Comparison of ENCODE assay signal across 27 cellular contexts in genomic region chr5:116380615-116381014, GRCh38.
"Had no signal": no experiment of that assay in that cellular context is flagged by ENCODE, and none has a peak within 500 bp of the region (broad histone marks: within the 10 kb centered on the region; RNA-seq: fewer than 3 reads in every experiment).

No MANE protein-coding gene starts in this region.

- H3K4me3 Mint-ChIP-seq: activated CD4-positive, alpha-beta T cell treated with anti-CD3 and anti-CD28 coated beads, Interleukin-2, amount 10 ng/mL, durations not matched to agents 24 days and 14 days; activated CD8-positive, alpha-beta T cell treated with anti-CD3 and anti-CD28 coated beads for 36 hours; activated naive CD8-positive, alpha-beta T cell treated with anti-CD3 and anti-CD28 coated beads for 36 hours; activated T-cell treated with anti-CD3 and anti-CD28 coated beads, Interleukin-2, amount 50 U/mL, for 72 hours; activated T-helper 17 cell treated with anti-CD3 and anti-CD28 coated beads, Interleukin-2, amount 50 U/mL, for 72 hours; T-helper 1 cell treated with Interleukin-12 subunit alpha and Interleukin-12 subunit beta and Interleukin-4 antibody, amounts not matched to agents 30 μg/mL and 1 μg/mL, for 36 hours; T-helper 2 cell treated with Interferon-gamma antibody and Interleukin-4, amounts not matched to agents 5 μg/mL and 100 μg/mL, for 36 hours had no signal

- DNase-seq: activated CD4-positive, alpha-beta T cell treated with anti-CD3 and anti-CD28 coated beads, Interleukin-2, amount 10 ng/mL, durations not matched to agents 24 days and 14 days; activated CD4-positive, alpha-beta T cell treated with anti-CD3 and anti-CD28 coated beads, Interleukin-2, amount 50 U/mL, for 4 hours; activated CD8-positive, alpha-beta T cell treated with anti-CD3 and anti-CD28 coated beads for 36 hours; activated effector memory CD4-positive, alpha-beta T cell treated with anti-CD3 and anti-CD28 coated beads, Interleukin-2, amount 50 U/mL, for 16 hours; activated naive CD4-positive, alpha-beta T cell; activated naive CD4-positive, alpha-beta T cell treated with anti-CD3 and anti-CD28 coated beads, Interleukin-2, amount 50 U/mL, for 16 hours; activated naive CD8-positive, alpha-beta T cell treated with anti-CD3 and anti-CD28 coated beads for 36 hours; activated T-cell treated with anti-CD3 and anti-CD28 coated beads, Interleukin-2, amount 50 U/mL, for 1 hour; activated T-cell treated with anti-CD3 and anti-CD28 coated beads, Interleukin-2, amount 50 U/mL, for 72 hours; amygdala; NCI-H1092 treated with DMSO at 0.1 percent for 48 hours; NCI-H1417; NCI-H146; NCI-H187; NCI-H2171 treated with DMSO at 0.1 percent for 48 hours; NCI-H2227 treated with DMSO at 0.1 percent for 48 hours; NCI-H446; PC-9 had no signal

- H3K27me3 ChIP-seq: ascending aorta, breast epithelium had no signal

- H3K36me3 ChIP-seq: ascending aorta, breast epithelium had no signal

- H3K27ac Mint-ChIP-seq: activated CD4-positive, alpha-beta T cell treated with anti-CD3 and anti-CD28 coated beads, Interleukin-2, amount 10 ng/mL, durations not matched to agents 24 days and 14 days; activated CD8-positive, alpha-beta T cell treated with anti-CD3 and anti-CD28 coated beads for 36 hours; activated naive CD8-positive, alpha-beta T cell treated with anti-CD3 and anti-CD28 coated beads for 36 hours; activated T-cell treated with anti-CD3 and anti-CD28 coated beads, Interleukin-2, amount 50 U/mL, for 72 hours; activated T-helper 17 cell treated with anti-CD3 and anti-CD28 coated beads, Interleukin-2, amount 50 U/mL, for 72 hours; T-helper 1 cell treated with Interleukin-12 subunit alpha and Interleukin-12 subunit beta and Interleukin-4 antibody, amounts not matched to agents 30 μg/mL and 1 μg/mL, for 36 hours; T-helper 2 cell treated with Interferon-gamma antibody and Interleukin-4, amounts not matched to agents 5 μg/mL and 100 μg/mL, for 36 hours had no signal

- H3K9ac ChIP-seq: KMS-11 had no signal

- H3K9me3 Mint-ChIP-seq: activated CD4-positive, alpha-beta T cell treated with anti-CD3 and anti-CD28 coated beads, Interleukin-2, amount 10 ng/mL, durations not matched to agents 24 days and 14 days; activated CD8-positive, alpha-beta T cell treated with anti-CD3 and anti-CD28 coated beads for 36 hours; activated T-cell treated with anti-CD3 and anti-CD28 coated beads, Interleukin-2, amount 50 U/mL, for 72 hours; activated T-helper 17 cell treated with anti-CD3 and anti-CD28 coated beads, Interleukin-2, amount 50 U/mL, for 72 hours; T-helper 2 cell treated with Interferon-gamma antibody and Interleukin-4, amounts not matched to agents 5 μg/mL and 100 μg/mL, for 36 hours had no signal

- H3K9me3 ChIP-seq: ascending aorta, breast epithelium had no signal

- H3K27me3 Mint-ChIP-seq: activated CD4-positive, alpha-beta T cell treated with anti-CD3 and anti-CD28 coated beads, Interleukin-2, amount 10 ng/mL, durations not matched to agents 24 days and 14 days; activated CD8-positive, alpha-beta T cell treated with anti-CD3 and anti-CD28 coated beads for 36 hours; activated naive CD8-positive, alpha-beta T cell treated with anti-CD3 and anti-CD28 coated beads for 36 hours; activated T-helper 17 cell treated with anti-CD3 and anti-CD28 coated beads, Interleukin-2, amount 50 U/mL, for 72 hours had no signal

- H3K4me3 ChIP-seq: ascending aorta, breast epithelium, PC-9, SK-N-MC had no signal

- H3K4me1 Mint-ChIP-seq: activated CD4-positive, alpha-beta T cell treated with anti-CD3 and anti-CD28 coated beads, Interleukin-2, amount 10 ng/mL, durations not matched to agents 24 days and 14 days; activated naive CD8-positive, alpha-beta T cell treated with anti-CD3 and anti-CD28 coated beads for 36 hours; activated T-helper 17 cell treated with anti-CD3 and anti-CD28 coated beads, Interleukin-2, amount 50 U/mL, for 72 hours had no signal

- H3K4me2 ChIP-seq: KMS-11, PC-9 had no signal

- H3K4me1 ChIP-seq: ascending aorta, breast epithelium had no signal

- H2AFZ ChIP-seq: PC-9 had no signal

- H3K27ac ChIP-seq: ascending aorta, breast epithelium, KMS-11, PC-9, RWPE1, SK-N-MC had no signal

- ATAC-seq: activated CD8-positive, alpha-beta T cell treated with anti-CD3 and anti-CD28 coated beads for 36 hours; activated T-cell treated with anti-CD3 and anti-CD28 coated beads, Interleukin-2, amount 50 U/mL, for 72 hours; activated T-helper 17 cell treated with anti-CD3 and anti-CD28 coated beads, Interleukin-2, amount 50 U/mL, for 72 hours; Right ventricle myocardium inferior had no signal
